Comparison of ENCODE assay signal across 13 cellular contexts in the genomic region with DNA sequence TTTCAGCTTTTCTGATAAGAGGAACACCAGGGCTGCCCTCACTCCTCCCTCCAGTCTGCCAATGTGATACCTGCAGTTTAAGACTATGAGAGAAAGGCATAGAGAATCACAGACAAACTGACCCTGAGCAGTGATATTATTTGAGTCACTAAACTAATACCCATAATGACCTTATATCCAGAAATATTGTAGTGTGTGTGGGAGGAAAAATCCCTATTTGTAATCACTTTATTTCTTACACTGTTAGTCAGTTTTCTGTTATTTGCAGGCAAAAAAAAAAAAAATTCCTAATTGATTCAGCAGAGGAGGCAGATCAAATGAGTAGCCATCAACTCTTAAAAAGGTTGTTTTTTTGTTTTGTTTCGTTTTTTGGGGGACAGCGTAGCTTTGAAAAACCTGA.
DNase-seq lines count a peak whose midpoint lies in the region; ATAC-seq, FAIRE-seq and TF ChIP-seq lines count a peak whose summit lies in the region.
"Had no signal": no experiment of that assay in that cellular context is flagged by ENCODE, and none has a peak within 500 bp of the region (broad histone marks: within the 10 kb centered on the region; RNA-seq: fewer than 3 reads in every experiment).

No MANE protein-coding gene starts in this region.

- no peak overlapping the region for H3K4me3 Mint-ChIP-seq in activated naive CD8-positive, alpha-beta T cell
- no peak overlapping the region for H3K4me3 Mint-ChIP-seq in nephron

- TF ChIP-seq POLR2A in A549 (IDR thresholded peaks at IDR 0.05; ENCODE audit: low read length) (no peak), gastrocnemius medialis (IDR thresholded peaks at IDR 0.05) (no peak)

- in situ Hi-C loops in GM13976 (cut with MboI; ENCODE audit: low sequenced_read_pairs, unreplicated experiment) (no loop called here), gastrocnemius medialis (cut with MboI; ENCODE audit: low sequenced_read_pairs in 4 of 4) (no loop called here)

- peaks cover 5% of the 10 kb centered on the region for H3K9me3 Mint-ChIP-seq in activated naive CD8-positive, alpha-beta T cell (ENCODE audit: low read depth)
- H3K9me3 Mint-ChIP-seq in nephron: no peaks in the 10 kb centered on the region

- ATAC-seq in A549: no peak; a peak in 1 of 6 replicates
- no peak for ATAC-seq in DND-41 (ENCODE audit: insufficient read depth, low read depth)
- no peak for ATAC-seq in gastrocnemius medialis

- peak overlapping the region; percentile 98 for H3K27ac Mint-ChIP-seq in activated naive CD8-positive, alpha-beta T cell
- peak overlapping the region in 2 of 3 experiments; percentile 13 to 93 for H3K27ac Mint-ChIP-seq in nephron

- H3K4me1 ChIP-seq in A549: peaks cover 46% of the 10 kb centered on the region
- H3K4me1 ChIP-seq in DND-41 (ENCODE audit: insufficient read depth, low read length): peaks cover 60% of the 10 kb centered on the region
- peaks cover 10 to 15% of the 10 kb centered on the region in 2 donors for H3K4me1 ChIP-seq in gastrocnemius medialis

- H3K4me3 ChIP-seq in A549: no peak overlapping the region
- no peak overlapping the region for H3K4me3 ChIP-seq in DND-41 (ENCODE audit: low read depth in 1 of 2, low read length in 2 of 2)
- H3K4me3 ChIP-seq in gastrocnemius medialis: no peak overlapping the region
- H3K4me3 ChIP-seq: dorsolateral prefrontal cortex, lung, thoracic aorta had no signal

- H3K27me3 Mint-ChIP-seq in activated naive CD8-positive, alpha-beta T cell: no peaks in the 10 kb centered on the region
- no peaks in the 10 kb centered on the region for H3K27me3 Mint-ChIP-seq in nephron (ENCODE audit: low read depth)

- FAIRE-seq in A549 (lab: Jason Lieb, UNC): no peak
- no peak for FAIRE-seq in RCC 7860 (lab: Jason Lieb, UNC)

- H3K9ac ChIP-seq in DND-41 (ENCODE audit: low read depth, low read length): peak overlapping the region; percentile 8; the same call in 1 of the 2 replicates

- intact Hi-C loops in posterior cingulate gyrus (cut with DNase I): no loop called here
- intact Hi-C loops in gastrocnemius medialis (cut with DNase I; ENCODE audit: low total_unique reads): no loop called here

- 90% methylated on average over 2 of the region's 2 CpGs for whole genome bisulfite sequencing in A549 (ENCODE audit: missing lambda C conversion rate)

- TF ChIP-seq EP300 in A549 (IDR thresholded peaks at IDR 0.05): no peak

- TF ChIP-seq CTCF in A549 (IDR thresholded peaks at IDR 0.05) (no peak), DND-41 (IDR thresholded peaks at IDR 0.05; ENCODE audit: borderline replicate concordance, extremely low read depth, low read length, poor library complexity, severe bottlenecking) (no peak), nephron (IDR thresholded peaks at IDR 0.05; ENCODE audit: unreplicated experiment in 3 of 3) (no peak), GM13976 (IDR thresholded peaks at IDR 0.05; ENCODE audit: borderline replicate concordance, control extremely low read depth, extremely low read depth, insufficient read depth, missing control alignments) (no peak), gastrocnemius medialis (IDR thresholded peaks at IDR 0.05 in 4 of 5, conservative IDR thresholded peaks at IDR 0.05 in 1 of 5) (no peak)

- H3K4me1 Mint-ChIP-seq in activated naive CD8-positive, alpha-beta T cell (ENCODE audit: low read depth): peaks cover 93% of the 10 kb centered on the region
- peaks cover 52% of the 10 kb centered on the region for H3K4me1 Mint-ChIP-seq in nephron

- H3K27me3 ChIP-seq in DND-41 (ENCODE audit: insufficient read depth, low read length, poor library complexity) (no peaks in the 10 kb centered on the region), gastrocnemius medialis (no peaks in the 10 kb centered on the region)
- H3K27me3 ChIP-seq: dorsolateral prefrontal cortex had no signal

- CTCF ChIA-PET in A549 (lab: Yijun Ruan, JAX): interaction anchor here (2.6 kb wide), 1 partner anchor 83 kb away, joined by 13 read pairs; a partner anchor contains a TSS

- DNase-seq in A549 (ENCODE audit: low read depth in 1 of 2, low spot score in 1 of 2) (no peak), DND-41 (no peak), posterior cingulate gyrus (no peak), GM13976 (ENCODE audit: low spot score) (no peak), RCC 7860 (ENCODE audit: low spot score) (no peak), gastrocnemius medialis (no peak)
- DNase-seq: dorsolateral prefrontal cortex; NK-92 treated with Interleukin-12 subunit alpha and Interleukin-12 subunit beta, amount 100 ng/mL, for 24 hours; occipital lobe had no signal

- no peaks in the 10 kb centered on the region for H4K20me1 ChIP-seq in DND-41 (ENCODE audit: insufficient read depth, low read length)

- POLR2A ChIA-PET in A549 (lab: Yijun Ruan, JAX): no interaction called here

- H3K79me2 ChIP-seq in DND-41 (ENCODE audit: insufficient read depth, low read length): peaks cover 16% of the 10 kb centered on the region

- H3K36me3 ChIP-seq in DND-41 (ENCODE audit: insufficient read depth, low read length) (no peaks in the 10 kb centered on the region), gastrocnemius medialis (no peaks in the 10 kb centered on the region)
- H3K36me3 ChIP-seq: thoracic aorta had no signal

- H3K4me2 ChIP-seq in A549 (peak overlapping the region; percentile 60), DND-41 (ENCODE audit: insufficient read depth, low read length) (no peak overlapping the region)

- no peak overlapping the region; the same call in 1 of the 2 replicates for H2AFZ ChIP-seq in DND-41 (ENCODE audit: low read depth, low read length)

- peaks cover 30% of the 10 kb centered on the region for H3K36me3 Mint-ChIP-seq in activated naive CD8-positive, alpha-beta T cell
- peaks cover 9% of the 10 kb centered on the region for H3K36me3 Mint-ChIP-seq in nephron (ENCODE audit: low read depth)

- no peak for TF ChIP-seq RAD21 in A549 (conservative IDR thresholded peaks at IDR 0.05 in 1 of 2, IDR thresholded peaks at IDR 0.05 in 1 of 2)

- no peaks in the 10 kb centered on the region for H3K9me3 ChIP-seq in A549
- no peaks in the 10 kb centered on the region for H3K9me3 ChIP-seq in DND-41 (ENCODE audit: insufficient read depth, low read length, severe bottlenecking)
- no peaks in the 10 kb centered on the region for H3K9me3 ChIP-seq in gastrocnemius medialis
- H3K9me3 ChIP-seq: thoracic aorta had no signal

- H3K27ac ChIP-seq in A549 (peak overlapping the region in 1 of 2 experiments; percentile 67; a peak in 3 of 6 replicates), DND-41 (ENCODE audit: low read length) (peak overlapping the region; percentile 94), gastrocnemius medialis (no peak overlapping the region)
- H3K27ac ChIP-seq: dorsolateral prefrontal cortex, thoracic aorta had no signal

TF ChIP-seq in A549, 52 proteins besides CTCF, POLR2A, EP300 and RAD21:
- no peak for TF ChIP-seq CBX8 (IDR thresholded peaks at IDR 0.05)
- no peak for TF ChIP-seq TP53 (CRISPR knock-in tag; IDR thresholded peaks at IDR 0.05)
- TF ChIP-seq KDM5A (IDR thresholded peaks at IDR 0.05): no peak
- no peak for TF ChIP-seq NR3C1 (IDR thresholded peaks at IDR 0.05)
- no peak for TF ChIP-seq HOXB5 (CRISPR knock-in tag; IDR thresholded peaks at IDR 0.05)
- TF ChIP-seq, protein P1, sequence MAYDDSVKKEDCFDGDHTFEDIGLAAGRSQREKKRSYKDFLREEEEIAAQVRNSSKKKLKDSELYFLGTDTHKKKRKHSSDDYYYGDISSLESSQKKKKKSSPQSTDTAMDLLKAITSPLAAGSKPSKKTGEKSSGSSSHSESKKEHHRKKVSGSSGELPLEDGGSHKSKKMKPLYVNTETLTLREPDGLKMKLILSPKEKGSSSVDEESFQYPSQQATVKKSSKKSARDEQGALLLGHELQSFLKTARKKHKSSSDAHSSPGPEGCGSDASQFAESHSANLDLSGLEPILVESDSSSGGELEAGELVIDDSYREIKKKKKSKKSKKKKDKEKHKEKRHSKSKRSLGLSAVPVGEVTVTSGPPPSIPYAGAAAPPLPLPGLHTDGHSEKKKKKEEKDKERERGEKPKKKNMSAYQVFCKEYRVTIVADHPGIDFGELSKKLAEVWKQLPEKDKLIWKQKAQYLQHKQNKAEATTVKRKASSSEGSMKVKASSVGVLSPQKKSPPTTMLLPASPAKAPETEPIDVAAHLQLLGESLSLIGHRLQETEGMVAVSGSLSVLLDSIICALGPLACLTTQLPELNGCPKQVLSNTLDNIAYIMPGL (CRISPR knock-in tag; IDR thresholded peaks at IDR 0.05; ENCODE audit: borderline replicate concordance): no peak
- TF ChIP-seq RFX5 (IDR thresholded peaks at IDR 0.05): no peak
- TF ChIP-seq, protein P2, sequence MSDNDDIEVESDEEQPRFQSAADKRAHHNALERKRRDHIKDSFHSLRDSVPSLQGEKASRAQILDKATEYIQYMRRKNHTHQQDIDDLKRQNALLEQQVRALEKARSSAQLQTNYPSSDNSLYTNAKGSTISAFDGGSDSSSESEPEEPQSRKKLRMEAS (IDR thresholded peaks at IDR 0.05): no peak
- TF ChIP-seq JUNB (IDR thresholded peaks at IDR 0.05): no peak
- TF ChIP-seq, protein P3, sequence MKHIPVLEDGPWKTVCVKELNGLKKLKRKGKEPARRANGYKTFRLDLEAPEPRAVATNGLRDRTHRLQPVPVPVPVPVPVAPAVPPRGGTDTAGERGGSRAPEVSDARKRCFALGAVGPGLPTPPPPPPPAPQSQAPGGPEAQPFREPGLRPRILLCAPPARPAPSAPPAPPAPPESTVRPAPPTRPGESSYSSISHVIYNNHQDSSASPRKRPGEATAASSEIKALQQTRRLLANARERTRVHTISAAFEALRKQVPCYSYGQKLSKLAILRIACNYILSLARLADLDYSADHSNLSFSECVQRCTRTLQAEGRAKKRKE (CRISPR knock-in tag; IDR thresholded peaks at IDR 0.05; ENCODE audit: low read depth): no peak
